ENCODE assay signal across 2 cellular contexts in the genomic region with DNA sequence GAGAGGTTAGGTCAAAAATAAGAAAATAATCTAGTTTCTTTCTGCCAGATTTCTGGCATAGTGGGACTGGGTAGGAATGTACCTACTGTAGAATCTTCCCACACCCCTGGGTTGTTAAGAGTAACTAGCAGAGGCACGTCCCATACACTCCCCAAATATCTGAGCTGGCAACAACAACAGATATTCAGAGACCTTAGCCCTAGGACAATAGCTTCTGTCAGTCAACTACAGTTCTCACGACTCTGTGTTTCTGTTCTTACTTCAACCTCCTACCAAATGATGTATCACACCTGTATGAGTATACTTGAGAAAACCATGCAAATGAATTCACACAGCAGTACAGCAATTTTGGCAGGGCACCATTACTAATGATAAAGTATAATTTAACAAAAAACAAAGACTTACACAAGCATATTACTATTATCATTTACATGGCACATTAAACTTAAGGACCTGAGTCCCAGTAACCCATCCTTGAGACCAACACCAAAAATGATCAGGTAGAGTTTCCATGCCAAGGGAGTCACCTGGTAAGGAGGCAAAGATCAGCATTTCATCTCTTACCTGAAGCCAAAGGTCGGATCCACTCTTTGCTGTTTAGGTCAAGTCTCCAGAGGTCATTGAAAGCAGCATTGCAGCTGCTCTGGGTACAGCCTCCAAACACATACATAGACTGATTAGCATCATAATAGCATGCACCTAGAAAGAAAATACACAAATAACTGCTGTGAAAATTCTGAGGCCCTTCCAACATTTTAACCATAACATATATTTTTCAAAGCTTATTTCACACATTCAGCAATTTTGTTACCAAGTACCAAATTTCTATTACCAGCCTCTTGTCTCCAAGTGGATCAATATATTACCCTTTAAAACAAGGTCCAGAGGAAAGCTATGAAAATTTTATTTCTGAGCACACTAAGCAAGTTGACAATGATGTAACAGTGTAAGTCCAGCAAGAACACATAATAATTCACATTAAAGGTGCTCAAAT.
A peak's percentile ranks its signal among the peaks of the same experiment; 100 is the strongest.
TF ChIP-seq lines count a peak whose summit lies in the region.

No MANE protein-coding gene starts in this region.

TF ChIP-seq in IMR-90, 13 proteins besides CTCF, POLR2A, EP300 and RAD21:
- TF ChIP-seq ELK1 (IDR thresholded peaks at IDR 0.05; ENCODE audit: borderline replicate concordance, low read depth, low read length): no peak
- 0 out of 2 replicates have a peak, but pooled peaks have one; percentile 30 for TF ChIP-seq MAFK (IDR thresholded peaks at IDR 0.05; ENCODE audit: low read depth, low read length)
- no peak for TF ChIP-seq MAZ (IDR thresholded peaks at IDR 0.05; ENCODE audit: borderline replicate concordance, low read depth, low read length)
- TF ChIP-seq USF2 (IDR thresholded peaks at IDR 0.05; ENCODE audit: low read depth, low read length): no peak
- no peak for TF ChIP-seq RFX5 (IDR thresholded peaks at IDR 0.05; ENCODE audit: low read depth, low read length)
- TF ChIP-seq CEBPB (IDR thresholded peaks at IDR 0.05; ENCODE audit: low read depth, low read length): no peak

TF ChIP-seq in HEK293T, 16 proteins besides CTCF, POLR2A, EP300 and RAD21:
- TF ChIP-seq SP1 (IDR thresholded peaks at IDR 0.05): no peak
- no peak for TF ChIP-seq SUZ12 (IDR thresholded peaks at IDR 0.05)
- TF ChIP-seq ZNF384 (IDR thresholded peaks at IDR 0.05): no peak
- TF ChIP-seq ELF4 (IDR thresholded peaks at IDR 0.05): no peak
